Comparison of ENCODE assay signal across 18 cellular contexts in the genomic region with DNA sequence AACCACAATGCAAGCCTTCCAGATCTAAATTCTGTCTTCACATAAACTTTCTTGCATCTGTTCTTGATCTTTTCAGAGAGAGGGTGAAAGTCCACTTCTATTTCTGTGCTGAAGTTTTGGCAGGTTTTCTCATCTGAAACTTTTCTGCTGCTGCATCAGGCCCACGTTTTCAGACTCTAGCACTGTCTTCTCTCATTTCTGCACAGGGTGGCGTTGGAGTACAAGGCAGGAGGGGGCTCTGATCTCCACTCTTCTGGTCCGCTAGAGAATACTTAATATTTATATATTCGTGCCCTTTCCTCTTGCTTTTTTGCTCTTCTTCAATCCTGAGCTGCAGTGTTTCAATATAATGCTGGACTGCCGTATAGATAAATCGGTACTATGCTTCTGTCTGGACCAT.
"Had no signal": no experiment of that assay in that cellular context is flagged by ENCODE, and none has a peak within 500 bp of the region (broad histone marks: within the 10 kb centered on the region; RNA-seq: fewer than 3 reads in every experiment).

No MANE protein-coding gene starts in this region.

- H3K27me3 ChIP-seq: ascending aorta, dorsolateral prefrontal cortex, esophagus muscularis mucosa, foreskin keratinocyte, heart left ventricle had no signal

- DNase-seq: activated CD4-positive, alpha-beta T cell treated with anti-CD3 and anti-CD28 coated beads for 48 hours; activated CD8-positive, alpha-beta memory T cell treated with anti-CD3 and anti-CD28 coated beads for 24 hours; activated naive CD4-positive, alpha-beta T cell treated with Interleukin-2 at 50 U/mL for 16 hours; activated naive CD8-positive, alpha-beta T cell treated with anti-CD3 and anti-CD28 coated beads, Interleukin-2, amount 50 U/mL, for 24 hours; dorsolateral prefrontal cortex; foreskin keratinocyte; heart left ventricle; left colon; naive B cell; stimulated activated CD4-positive, alpha-beta T cell treated with anti-CD3 and anti-CD28 coated beads, Interleukin-4, amount 100 ng/mL, for 4 hours; stimulated activated naive CD8-positive, alpha-beta T cell treated with anti-CD3 and anti-CD28 coated beads, Interleukin-15, amount 100 ng/mL, for 72 hours had no signal

- H3K27me3 Mint-ChIP-seq: activated naive CD8-positive, alpha-beta T cell treated with anti-CD3 and anti-CD28 coated beads, Interleukin-2, amount 50 U/mL, for 24 hours; naive B cell; stimulated activated naive CD8-positive, alpha-beta T cell treated with anti-CD3 and anti-CD28 coated beads, Interleukin-15, amount 100 ng/mL, for 72 hours had no signal

- H3K36me3 Mint-ChIP-seq: naive B cell had no signal

- H3K9me3 ChIP-seq: ascending aorta, esophagus muscularis mucosa had no signal

- H3K27ac Mint-ChIP-seq: activated naive CD8-positive, alpha-beta T cell treated with anti-CD3 and anti-CD28 coated beads, Interleukin-2, amount 50 U/mL, for 24 hours; naive B cell; stimulated activated naive CD8-positive, alpha-beta T cell treated with anti-CD3 and anti-CD28 coated beads, Interleukin-15, amount 100 ng/mL, for 72 hours; WTC11 had no signal

- H3K4me1 Mint-ChIP-seq: activated naive CD8-positive, alpha-beta T cell treated with anti-CD3 and anti-CD28 coated beads, Interleukin-2, amount 50 U/mL, for 24 hours; naive B cell; stimulated activated naive CD8-positive, alpha-beta T cell treated with anti-CD3 and anti-CD28 coated beads, Interleukin-15, amount 100 ng/mL, for 72 hours; WTC11 had no signal

- H3K36me3 ChIP-seq: ascending aorta, esophagus muscularis mucosa, heart left ventricle had no signal

- H3K4me1 ChIP-seq: ascending aorta, esophagus muscularis mucosa, foreskin keratinocyte, heart left ventricle, parathyroid adenoma had no signal

- H3K9ac ChIP-seq: parathyroid adenoma had no signal

- H3K27ac ChIP-seq: ascending aorta, dorsolateral prefrontal cortex, esophagus muscularis mucosa, foreskin keratinocyte, heart left ventricle, parathyroid adenoma, skin epidermis had no signal

- FAIRE-seq: bronchial epithelial cell, endometrium had no signal

- H3K4me3 Mint-ChIP-seq: activated naive CD8-positive, alpha-beta T cell treated with anti-CD3 and anti-CD28 coated beads, Interleukin-2, amount 50 U/mL, for 24 hours; naive B cell; stimulated activated naive CD8-positive, alpha-beta T cell treated with anti-CD3 and anti-CD28 coated beads, Interleukin-15, amount 100 ng/mL, for 72 hours; WTC11 had no signal

- H3K4me3 ChIP-seq: ascending aorta, dorsolateral prefrontal cortex, esophagus muscularis mucosa, heart left ventricle, skin epidermis had no signal

- H2AFZ ChIP-seq: parathyroid adenoma had no signal

- H3K79me2 ChIP-seq: parathyroid adenoma had no signal
